In genomic region chr15:40279437-40280141, GRCh38 we compare ENCODE assay signal across 8 cellular contexts. TPM values are rescaled to one million over a fixed set of nuclear protein-coding genes. Genes with fewer than 3 reads are reported as not detected.
DNase-seq lines count a peak whose midpoint lies in the region; ATAC-seq and TF ChIP-seq lines count a peak whose summit lies in the region.

No MANE protein-coding gene starts in this region.

- H3K27me3 ChIP-seq in BE2C (peaks cover 21% of the 10 kb centered on the region), HAP-1 (ENCODE audit: low read depth) (no peaks in the 10 kb centered on the region), Peyer's patch (peaks cover 0 to 41% of the 10 kb centered on the region in 2 donors), osteoblast (ENCODE audit: insufficient read depth, low read length) (peaks cover 56% of the 10 kb centered on the region), transverse colon (peaks cover 57% of the 10 kb centered on the region)

- no peak for TF ChIP-seq EP300 in transverse colon (IDR thresholded peaks at IDR 0.05; ENCODE audit: low read depth)

- no peak for ATAC-seq in HG02571 (IDR thresholded peaks at IDR 0.05; ENCODE audit: unreplicated experiment)

- H3K36me3 ChIP-seq in BE2C (no peaks in the 10 kb centered on the region), HAP-1 (replicated peaks) (no peaks in the 10 kb centered on the region), Peyer's patch (no peaks in the 10 kb centered on the region), osteoblast (ENCODE audit: insufficient read depth, low read length) (no peaks in the 10 kb centered on the region), transverse colon (no peaks in the 10 kb centered on the region)

- intact Hi-C loops in transverse colon (cut with DNase I; ENCODE audit: low total_unique reads): loop anchor here (2.0 to 5.0 kb wide), 2 partner anchors 143 to 231 kb away; no protein-coding TSS in a partner anchor

- H3K9me3 ChIP-seq in BE2C (no peaks in the 10 kb centered on the region), HAP-1 (no peaks in the 10 kb centered on the region), Peyer's patch (no peaks in the 10 kb centered on the region), osteoblast (ENCODE audit: low read depth, low read length) (no peaks in the 10 kb centered on the region), transverse colon (no peaks in the 10 kb centered on the region)

- H3K4me1 ChIP-seq in BE2C (peaks cover 8% of the 10 kb centered on the region; the same call in 1 of the 2 replicates), HAP-1 (peaks cover 4% of the 10 kb centered on the region; the same call in 1 of the 2 replicates), Peyer's patch (peaks cover 0 to 34% (median 15%) of the 10 kb centered on the region in 4 donors), osteoblast (ENCODE audit: insufficient read depth, low read length) (no peaks in the 10 kb centered on the region), transverse colon (peaks cover 3 to 35% (median 30%) of the 10 kb centered on the region in 4 donors)

- H3K27ac ChIP-seq in Peyer's patch (no peak overlapping the region), osteoblast (ENCODE audit: low read depth, low read length) (no peak overlapping the region), transverse colon (no peak overlapping the region)

- H3K4me3 ChIP-seq in BE2C (ENCODE audit: low read depth, low read length) (no peak overlapping the region), HAP-1 (no peak overlapping the region), Peyer's patch (peak overlapping the region in 1 of 4 donors; percentile 15), osteoblast (ENCODE audit: insufficient read depth, low read length) (no peak overlapping the region), transverse colon (no peak overlapping the region)

- in situ Hi-C loops in HAP-1 (cut with MboI; ENCODE audit: low sequenced_read_pairs): loop anchor here (10.0 kb wide), 1 partner anchor 235 kb away; no protein-coding TSS in a partner anchor
- in situ Hi-C loops in transverse colon (cut with MboI; ENCODE audit: low pct_ligation_motif_present in 1 of 4, low pct_unique_long_range_greater_than_20kb in 1 of 4, low sequenced_read_pairs in 3 of 4): loop anchor here in 3 of 4 donors (10.0 kb wide), 1 partner anchor 235 kb away; no protein-coding TSS in a partner anchor

- WGBS in transverse colon (ENCODE audit: low coverage in 1 of 2), 2 donors: 15 to 60% methylated on average over 4 to 40 of the region's 40 CpGs

- TF ChIP-seq CTCF in BE2C (IDR thresholded peaks at IDR 0.05; ENCODE audit: low read depth, low read length): peak; percentile 96
- TF ChIP-seq CTCF in Peyer's patch (IDR thresholded peaks at IDR 0.05): peak; percentile 75 to 99 (median 94)
- TF ChIP-seq CTCF in osteoblast (IDR thresholded peaks at IDR 0.05; ENCODE audit: extremely low read depth, low read depth, low read length): peak; percentile 89
- peak; percentile 95 to 99 (median 99) for TF ChIP-seq CTCF in transverse colon (IDR thresholded peaks at IDR 0.05)

- no peak overlapping the region for H2AFZ ChIP-seq in osteoblast (ENCODE audit: low read length)

- DNase-seq in BE2C: peak; percentile 81
- peak; percentile 33 to 90 for DNase-seq in HAP-1 (ENCODE audit: low spot score in 2 of 2)
- peak; percentile 62 to 86 (median 83) for DNase-seq in Peyer's patch
- DNase-seq in activated effector memory CD4-positive, alpha-beta T cell treated with anti-CD3 and anti-CD28 coated beads, Interleukin-2, amount 50 U/mL, for 16 hours: peak; percentile 90
- DNase-seq in germinal center (ENCODE audit: low spot score): peak; percentile 70
- DNase-seq in osteoblast (ENCODE audit: insufficient read length, low spot score, missing footprints): peak; percentile 100
- DNase-seq in transverse colon: peak; percentile 74

- H3K79me2 ChIP-seq in osteoblast (ENCODE audit: insufficient read depth, low read length): no peaks in the 10 kb centered on the region

- no peaks in the 10 kb centered on the region for H4K20me1 ChIP-seq in osteoblast (ENCODE audit: insufficient read depth, low read length)

- TF ChIP-seq POLR2A in Peyer's patch (IDR thresholded peaks at IDR 0.05) (no peak), transverse colon (IDR thresholded peaks at IDR 0.05) (no peak)

- no peak overlapping the region for H3K4me2 ChIP-seq in osteoblast (ENCODE audit: insufficient read depth, low read length)

RNA-seq across cellular contexts. Expression of gene ANKRD63, which starts 3.3 kb away (rescaled TPM):
- not detected for polyA plus RNA-seq in BE2C (2012; ENCODE audit: insufficient read depth, insufficient read length, low read depth)
- total RNA-seq in Peyer's patch (not detected), osteoblast (not detected in 2 replicates), transverse colon (not detected)

RNA-seq across cellular contexts. Expression of gene PLCB2, which starts 28.1 kb away (rescaled TPM):
- polyA plus RNA-seq in BE2C (2012; ENCODE audit: insufficient read depth, insufficient read length, low read depth): 30.8 TPM
- total RNA-seq in Peyer's patch (100 to 1,000 TPM in 1 of 4 donors, 10 to 100 TPM in 3; 12.3 to 101 (median 15.7) TPM), osteoblast (under 0.01 TPM in 2 replicates), transverse colon (100 to 1,000 TPM in 1 of 4 donors, 10 to 100 TPM in 2, 1 to 10 TPM in 1; 5.5 to 143 (median 12.0) TPM)

RNA-seq across cellular contexts. Expression of gene PAK6, which starts 40.7 kb away (rescaled TPM):
- polyA plus RNA-seq in BE2C (2012; ENCODE audit: insufficient read depth, insufficient read length, low read depth): 2.4 TPM
- total RNA-seq in Peyer's patch (1 to 10 TPM in 2 of 4 donors, not detected in 2; 3.3 to 4.7 TPM), osteoblast (not detected in 2 replicates), transverse colon (1 to 10 TPM; 3.0 to 7.5 (median 4.5) TPM)

RNA-seq across cellular contexts. Expression of gene INAFM2, which starts 43.9 kb away (rescaled TPM):
- polyA plus RNA-seq in BE2C (2012; ENCODE audit: insufficient read depth, insufficient read length, low read depth): 51.0 TPM
- 10 to 100 TPM in 1 of 4 donors, 1 to 10 TPM in 3; 6.2 to 10.7 (median 8.9) TPM for total RNA-seq in Peyer's patch
- 16.8 and 17.7 TPM in 2 replicates for total RNA-seq in osteoblast
- 10 to 100 TPM; 14.5 to 62.1 (median 19.4) TPM for total RNA-seq in transverse colon
